14 cellular contexts compared by ENCODE assay signal in genomic region chr4:83723609-83724008, GRCh38.
"Had no signal": no experiment of that assay in that cellular context is flagged by ENCODE, and none has a peak within 500 bp of the region (broad histone marks: within the 10 kb centered on the region; RNA-seq: fewer than 3 reads in every experiment).

No MANE protein-coding gene starts in this region.

- H3K9me3 Mint-ChIP-seq: activated T-helper 17 cell treated with anti-CD3 and anti-CD28 coated beads, Interleukin-2, amount 50 U/mL, for 72 hours; natural killer cell treated with Interleukin-12 subunit alpha and Interleukin-12 subunit beta and Interleukin-15 and Interleukin-18, amount 100 ng/mL, for 72 hours had no signal

- H3K36me3 Mint-ChIP-seq: natural killer cell treated with Interleukin-12 subunit alpha and Interleukin-12 subunit beta and Interleukin-15 and Interleukin-18, amount 100 ng/mL, for 72 hours; stimulated activated memory B cell treated with anti-CD40 and anti-IgM and Interleukin-4, amounts not matched to agents 10 μg/mL and 1 μg/mL and 100 μg/mL, for 72 hours had no signal

- H3K4me3 ChIP-seq: thyroid gland, uterus had no signal

- H3K36me3 ChIP-seq: thyroid gland, uterus had no signal

- H3K4me1 ChIP-seq: thyroid gland, uterus had no signal

- DNase-seq: activated CD4-positive, alpha-beta T cell treated with anti-CD3 and anti-CD28 coated beads for 1 hour; activated CD4-positive, alpha-beta T cell treated with anti-CD3 and anti-CD28 coated beads, Interleukin-2, amount 50 U/mL, for 48 hours; activated naive CD4-positive, alpha-beta T cell treated with Interleukin-2 at 50 U/mL for 16 hours; aorta; cortex of kidney; effector CD8-positive, alpha-beta T cell; foreskin fibroblast; glutamatergic neuron; thyroid gland; uterus had no signal

- H3K27ac ChIP-seq: thyroid gland, uterus, VCaP had no signal

- H3K4me1 Mint-ChIP-seq: activated T-helper 17 cell treated with anti-CD3 and anti-CD28 coated beads, Interleukin-2, amount 50 U/mL, for 72 hours; stimulated activated memory B cell treated with anti-CD40 and anti-IgM and Interleukin-4, amounts not matched to agents 10 μg/mL and 1 μg/mL and 100 μg/mL, for 72 hours had no signal

- H3K4me3 Mint-ChIP-seq: activated T-helper 17 cell treated with anti-CD3 and anti-CD28 coated beads, Interleukin-2, amount 50 U/mL, for 72 hours; natural killer cell treated with Interleukin-12 subunit alpha and Interleukin-12 subunit beta and Interleukin-15 and Interleukin-18, amount 100 ng/mL, for 72 hours; stimulated activated memory B cell treated with anti-CD40 and anti-IgM and Interleukin-4, amounts not matched to agents 10 μg/mL and 1 μg/mL and 100 μg/mL, for 72 hours had no signal

- ATAC-seq: activated T-helper 17 cell treated with anti-CD3 and anti-CD28 coated beads, Interleukin-2, amount 50 U/mL, for 72 hours; natural killer cell treated with Interleukin-12 subunit alpha and Interleukin-12 subunit beta and Interleukin-15 and Interleukin-18, amount 100 ng/mL, for 72 hours; stimulated activated memory B cell treated with anti-CD40 and anti-IgM and Interleukin-4, amounts not matched to agents 10 μg/mL and 1 μg/mL and 100 μg/mL, for 72 hours had no signal

- H3K27me3 ChIP-seq: thyroid gland, uterus had no signal

- H3K27ac Mint-ChIP-seq: activated T-helper 17 cell treated with anti-CD3 and anti-CD28 coated beads, Interleukin-2, amount 50 U/mL, for 72 hours; natural killer cell treated with Interleukin-12 subunit alpha and Interleukin-12 subunit beta and Interleukin-15 and Interleukin-18, amount 100 ng/mL, for 72 hours; stimulated activated memory B cell treated with anti-CD40 and anti-IgM and Interleukin-4, amounts not matched to agents 10 μg/mL and 1 μg/mL and 100 μg/mL, for 72 hours had no signal
